8 cellular contexts compared by ENCODE assay signal in genomic region chr2:63078852-63079606, GRCh38. TPM values are rescaled to one million over a fixed set of nuclear protein-coding genes. Genes with fewer than 3 reads are reported as not detected.
DNase-seq lines count a peak whose midpoint lies in the region; ATAC-seq, FAIRE-seq and TF ChIP-seq lines count a peak whose summit lies in the region.

No MANE protein-coding gene starts in this region.

- no peaks in the 10 kb centered on the region for H3F3A ChIP-seq in neural progenitor cell (ENCODE audit: low read depth)

- no peaks in the 10 kb centered on the region for H4K20me1 ChIP-seq in neural progenitor cell (ENCODE audit: low read depth)

- H3K36me3 ChIP-seq in neural progenitor cell = no peaks in the 10 kb centered on the region

- no peak overlapping the region for H3K4me3 ChIP-seq in neural progenitor cell

- no peaks in the 10 kb centered on the region for H3K79me2 ChIP-seq in neural progenitor cell (ENCODE audit: low read depth)

- CTCF ChIA-PET in activated CD8-positive, alpha-beta T cell treated with anti-CD3 and anti-CD28 coated beads, Interleukin-2, amount 10 ng/mL, durations not matched to agents 7 days and 5 days (lab: Charles Lee) = interaction anchor here (1.5 to 2.4 kb wide), 2 partner anchors 24 to 346 kb away, joined by 3 to 10 read pairs; no protein-coding TSS in a partner anchor

- H3K9ac ChIP-seq in neural progenitor cell = no peak overlapping the region

- H3K4me3 Mint-ChIP-seq in activated CD8-positive, alpha-beta T cell treated with anti-CD3 and anti-CD28 coated beads, Interleukin-2, amount 10 ng/mL, durations not matched to agents 7 days and 5 days = no peak overlapping the region
- no peak overlapping the region for H3K4me3 Mint-ChIP-seq in neural progenitor cell

- H2AFZ ChIP-seq in neural progenitor cell (replicated peaks) = no peak overlapping the region

- no peaks in the 10 kb centered on the region for H3K9me3 ChIP-seq in neural progenitor cell (ENCODE audit: low read depth)

- H3K27ac ChIP-seq in neural progenitor cell = no peak overlapping the region

- DNase-seq in NCI-H748 (lab: John Stamatoyannopoulos, UW; ENCODE audit: unreplicated experiment) = peak; percentile 11
- no peak for DNase-seq in NCI-H748 treated with DMSO at 0.1 percent for 48 hours (lab: John Stamatoyannopoulos, UW)
- peak; percentile 14 for DNase-seq in HTR-8/SVneo (ENCODE audit: insufficient read length, low spot score)
- peak; percentile 32 for DNase-seq in activated CD8-positive, alpha-beta T cell treated with anti-CD3 and anti-CD28 coated beads, Interleukin-2, amount 10 ng/mL, durations not matched to agents 7 days and 5 days
- peak; percentile 20 for DNase-seq in neural progenitor cell (ENCODE audit: low spot score)
- DNase-seq in NK-92 treated with Interleukin-12 subunit alpha and Interleukin-12 subunit beta, amount 100 ng/mL, for 24 hours (lab: John Stamatoyannopoulos, UW) = no peak
- DNase-seq in cerebellar nuclear complex (lab: John Stamatoyannopoulos, UW) = no peak

- no peak for ATAC-seq in activated CD8-positive, alpha-beta T cell treated with anti-CD3 and anti-CD28 coated beads, Interleukin-2, amount 10 ng/mL, durations not matched to agents 7 days and 5 days
- ATAC-seq in GM21360 (IDR thresholded peaks at IDR 0.05; ENCODE audit: unreplicated experiment) = no peak

- FAIRE-seq in HTR-8/SVneo (lab: Jason Lieb, UNC) = no peak

- no peaks in the 10 kb centered on the region for H3K9me3 Mint-ChIP-seq in activated CD8-positive, alpha-beta T cell treated with anti-CD3 and anti-CD28 coated beads, Interleukin-2, amount 10 ng/mL, durations not matched to agents 7 days and 5 days (ENCODE audit: insufficient read depth)
- no peaks in the 10 kb centered on the region for H3K9me3 Mint-ChIP-seq in neural progenitor cell

- H3K4me1 Mint-ChIP-seq in activated CD8-positive, alpha-beta T cell treated with anti-CD3 and anti-CD28 coated beads, Interleukin-2, amount 10 ng/mL, durations not matched to agents 7 days and 5 days (ENCODE audit: low read depth) = peaks cover 3% of the 10 kb centered on the region
- H3K4me1 Mint-ChIP-seq in neural progenitor cell = no peaks in the 10 kb centered on the region

- no peak overlapping the region for H3K4me2 ChIP-seq in neural progenitor cell

- POLR2A ChIA-PET in activated CD8-positive, alpha-beta T cell treated with anti-CD3 and anti-CD28 coated beads, Interleukin-2, amount 10 ng/mL, durations not matched to agents 7 days and 5 days (lab: Charles Lee) = no interaction called here

- no peaks in the 10 kb centered on the region for H3K36me3 Mint-ChIP-seq in activated CD8-positive, alpha-beta T cell treated with anti-CD3 and anti-CD28 coated beads, Interleukin-2, amount 10 ng/mL, durations not matched to agents 7 days and 5 days (ENCODE audit: low read depth)
- H3K36me3 Mint-ChIP-seq in neural progenitor cell = no peaks in the 10 kb centered on the region

- no peaks in the 10 kb centered on the region for H3K27me3 ChIP-seq in neural progenitor cell

- peak; percentile 45 for TF ChIP-seq CTCF in neural progenitor cell (IDR thresholded peaks at IDR 0.05)

- no peak overlapping the region for H3K27ac Mint-ChIP-seq in activated CD8-positive, alpha-beta T cell treated with anti-CD3 and anti-CD28 coated beads, Interleukin-2, amount 10 ng/mL, durations not matched to agents 7 days and 5 days
- no peak overlapping the region for H3K27ac Mint-ChIP-seq in neural progenitor cell

- no peaks in the 10 kb centered on the region for H3K4me1 ChIP-seq in neural progenitor cell

- H3K27me3 Mint-ChIP-seq in activated CD8-positive, alpha-beta T cell treated with anti-CD3 and anti-CD28 coated beads, Interleukin-2, amount 10 ng/mL, durations not matched to agents 7 days and 5 days (ENCODE audit: low read depth) = peaks cover 13% of the 10 kb centered on the region
- H3K27me3 Mint-ChIP-seq in neural progenitor cell (ENCODE audit: insufficient read depth, low read depth) = no peaks in the 10 kb centered on the region

RNA-seq across cellular contexts. Expression of gene OTX1, which starts 28.4 kb away (rescaled TPM):
- total RNA-seq in activated CD8-positive, alpha-beta T cell treated with anti-CD3 and anti-CD28 coated beads, Interleukin-2, amount 10 ng/mL, durations not matched to agents 7 days and 5 days = not detected
- total RNA-seq in neural progenitor cell (ENCODE audit: low replicate concordance) = 7.9 and 23.3 TPM in 2 replicates

Comparison
In these comparisons a context has a peak if more than half of its experiments do, and no peak if none do; other contexts are left out.
1. DNase-seq: peak in NCI-H748 (single experiment), HTR-8/SVneo (single experiment), activated CD8-positive, alpha-beta T cell treated with anti-CD3 and anti-CD28 coated beads, Interleukin-2, amount 10 ng/mL, durations not matched to agents 7 days and 5 days (single experiment) and neural progenitor cell (single experiment); none in NCI-H748 treated with DMSO at 0.1 percent for 48 hours (single experiment), NK-92 treated with Interleukin-12 subunit alpha and Interleukin-12 subunit beta, amount 100 ng/mL, for 24 hours (single experiment) and cerebellar nuclear complex (0 of 2).